2 cellular contexts compared by ENCODE assay signal in genomic region chr2:228086561-228086960, GRCh38.
"Had no signal": no experiment of that assay in that cellular context is flagged by ENCODE, and none has a peak within 500 bp of the region (broad histone marks: within the 10 kb centered on the region; RNA-seq: fewer than 3 reads in every experiment).

No MANE protein-coding gene starts in this region.

- DNase-seq: IMR-90, KBM-7 had no signal
